15 cellular contexts compared by ENCODE assay signal in genomic region chr2:120890566-120891360, GRCh38.
"Had no signal": no experiment of that assay in that cellular context is flagged by ENCODE, and none has a peak within 500 bp of the region (broad histone marks: within the 10 kb centered on the region; RNA-seq: fewer than 3 reads in every experiment).

No MANE protein-coding gene starts in this region.

- ATAC-seq: left lung; naive thymus-derived CD4-positive, alpha-beta T cell had no signal

- H3K9me3 ChIP-seq: colonic mucosa, esophagus squamous epithelium, left lung, right atrium auricular region, stomach had no signal

- H3K27me3 ChIP-seq: colonic mucosa, right atrium auricular region, stomach had no signal

- H3K27ac Mint-ChIP-seq: immature natural killer cell; naive thymus-derived CD4-positive, alpha-beta T cell had no signal

- H3K4me3 Mint-ChIP-seq: immature natural killer cell; naive thymus-derived CD4-positive, alpha-beta T cell had no signal

- H3K9me3 Mint-ChIP-seq: immature natural killer cell had no signal

- H3K36me3 Mint-ChIP-seq: immature natural killer cell; naive thymus-derived CD4-positive, alpha-beta T cell had no signal

- H3K27ac ChIP-seq: colonic mucosa, esophagus squamous epithelium, left lung, right atrium auricular region, stomach had no signal

- H3K4me1 Mint-ChIP-seq: immature natural killer cell; naive thymus-derived CD4-positive, alpha-beta T cell had no signal

- H3K36me3 ChIP-seq: colonic mucosa, esophagus squamous epithelium, left lung, right atrium auricular region, stomach had no signal

- DNase-seq: cerebellar nuclear complex; colonic mucosa; dermis blood vessel endothelial cell; esophagus squamous epithelium; foreskin fibroblast; immature natural killer cell; mesendoderm; naive thymus-derived CD4-positive, alpha-beta T cell; small intestine; stimulated activated CD4-positive, alpha-beta T cell treated with anti-CD3 and anti-CD28 coated beads, Interleukin-12 subunit alpha, Interleukin-12 subunit beta, amount 100 ng/mL, for 4 hours; stimulated activated naive CD4-positive, alpha-beta T cell; stomach; trophoblast cell had no signal

- H3K4me1 ChIP-seq: colonic mucosa, left lung had no signal

- H3K4me3 ChIP-seq: colonic mucosa, esophagus squamous epithelium, left lung, right atrium auricular region, stomach had no signal
